In the genomic region with DNA sequence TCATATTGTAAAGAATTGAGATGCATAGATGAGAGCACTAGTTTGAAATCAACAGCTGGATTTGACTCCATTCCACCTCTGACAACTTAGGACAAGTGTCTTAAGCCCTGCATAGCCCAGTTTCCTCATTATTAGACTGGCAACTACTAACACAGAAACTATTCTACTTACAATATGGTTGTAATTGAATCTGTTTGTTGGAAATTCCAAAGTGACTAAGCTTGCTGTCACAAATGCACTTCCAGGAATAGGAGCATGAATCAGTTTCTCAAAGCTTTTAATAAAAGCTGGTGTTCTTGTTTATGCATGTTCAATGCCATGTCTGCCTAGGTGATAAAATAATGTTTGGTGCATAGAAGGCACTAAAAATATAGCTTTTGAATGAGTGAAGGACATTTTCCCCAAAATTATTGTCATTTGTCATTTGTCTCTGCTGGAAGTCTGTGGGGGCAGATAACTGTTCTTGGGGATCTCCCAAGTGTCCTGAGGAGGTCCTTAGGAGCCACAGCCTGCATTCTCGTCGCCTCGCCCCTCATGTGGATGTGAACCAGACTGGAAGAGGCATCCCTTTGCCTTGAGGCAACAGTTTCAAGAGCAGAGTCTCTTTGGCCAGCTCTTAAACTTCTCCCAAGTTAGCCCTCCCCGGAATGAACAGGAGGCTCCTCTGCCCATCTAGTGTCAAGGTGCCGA, we compare ENCODE assay signal across 11 cellular contexts. TPM values are rescaled to one million over a fixed set of nuclear protein-coding genes. Genes with fewer than 3 reads are reported as not detected.
DNase-seq lines count a peak whose midpoint lies in the region; ATAC-seq lines count a peak whose summit lies in the region.
"Had no signal": no experiment of that assay in that cellular context is flagged by ENCODE, and none has a peak within 500 bp of the region (broad histone marks: within the 10 kb centered on the region; RNA-seq: fewer than 3 reads in every experiment).

No MANE protein-coding gene starts in this region.

- H3K36me3 ChIP-seq in BLaER1 treated with 17β-estradiol and CSF1 and Interleukin-3, amounts not matched to agents 10 nM and 100 nM: peaks cover 0 to 24% (median 9%) of the 10 kb centered on the region in 11 experiments; a peak in 15 of 22 replicates
- H3K36me3 ChIP-seq: upper lobe of left lung had no signal

- no peak overlapping the region for H3K4me3 Mint-ChIP-seq in immature natural killer cell

- no peak for ATAC-seq in HG03108 (IDR thresholded peaks at IDR 0.05; ENCODE audit: unreplicated experiment)

- no peaks in the 10 kb centered on the region for H3K27me3 ChIP-seq in BLaER1 treated with 17β-estradiol and CSF1 and Interleukin-3, amounts not matched to agents 10 nM and 100 nM
- H3K27me3 ChIP-seq: upper lobe of left lung had no signal

- H3K27ac Mint-ChIP-seq in immature natural killer cell: peak overlapping the region in 1 of 6 donors; percentile 15

- peak overlapping the region in 2 of 11 experiments; percentile 61 to 63; a peak in 4 of 22 replicates for H3K9ac ChIP-seq in BLaER1 treated with 17β-estradiol and CSF1 and Interleukin-3, amounts not matched to agents 10 nM and 100 nM

- peak overlapping the region; percentile 30 to 86 (median 46); a peak in 18 of 22 replicates for H3K27ac ChIP-seq in BLaER1 treated with 17β-estradiol and CSF1 and Interleukin-3, amounts not matched to agents 10 nM and 100 nM

- peak; percentile 94 for DNase-seq in HT1080 (ENCODE audit: low read depth)
- DNase-seq in amniotic stem cell (lab: John Stamatoyannopoulos, UW): peak; percentile 73
- DNase-seq in myocyte (ENCODE audit: low read depth): peak; percentile 89
- DNase-seq in immature natural killer cell: no peak
- no peak for DNase-seq in NCI-H146 treated with DMSO at 0.1 percent for 48 hours (lab: John Stamatoyannopoulos, UW; ENCODE audit: unreplicated experiment)
- no peak for DNase-seq in NOMO-1 treated with DMSO at 0.1 percent for 48 hours (lab: John Stamatoyannopoulos, UW; ENCODE audit: unreplicated experiment)
- DNase-seq: activated CD4-positive, alpha-beta T cell treated with anti-CD3 and anti-CD28 coated beads, Interleukin-2, amount 50 U/mL, for 1 hour; NCI-H2081; upper lobe of left lung had no signal

- H3K4me1 ChIP-seq in BLaER1 treated with 17β-estradiol and CSF1 and Interleukin-3, amounts not matched to agents 10 nM and 100 nM: peaks cover 59 to 82% (median 74%) of the 10 kb centered on the region in 10 experiments

- H3K9me3 Mint-ChIP-seq in immature natural killer cell: peaks cover 0 to 3% (median 0%) of the 10 kb centered on the region in 6 donors

- no peak overlapping the region for H3K4me3 ChIP-seq in BLaER1 treated with 17β-estradiol and CSF1 and Interleukin-3, amounts not matched to agents 10 nM and 100 nM
- H3K4me3 ChIP-seq: upper lobe of left lung had no signal

- H3K36me3 Mint-ChIP-seq in immature natural killer cell: peaks cover 3 to 20% (median 16%) of the 10 kb centered on the region in 3 donors

- peaks cover 4 to 18% (median 7%) of the 10 kb centered on the region in 11 experiments; a peak in 13 of 22 replicates for H3K9me3 ChIP-seq in BLaER1 treated with 17β-estradiol and CSF1 and Interleukin-3, amounts not matched to agents 10 nM and 100 nM (replicated peaks in 1 of 11)
- H3K9me3 ChIP-seq: upper lobe of left lung had no signal

- H3K27me3 Mint-ChIP-seq in immature natural killer cell (ENCODE audit: low read depth in 3 of 3): peaks cover 0 to 3% (median 0%) of the 10 kb centered on the region in 3 donors

- H3K4me1 Mint-ChIP-seq in immature natural killer cell: peaks cover 54 to 79% of the 10 kb centered on the region in 2 donors

- H3K4me2 ChIP-seq in BLaER1 treated with 17β-estradiol and CSF1 and Interleukin-3, amounts not matched to agents 10 nM and 100 nM: peak overlapping the region; percentile 70 to 95 (median 78); a peak in 21 of 22 replicates

- H4K20me1 ChIP-seq in BLaER1 treated with 17β-estradiol and CSF1 and Interleukin-3, amounts not matched to agents 10 nM and 100 nM: no peaks in the 10 kb centered on the region

RNA-seq across cellular contexts. Expression of gene CD47, which starts 40.4 kb away (rescaled TPM):
- 43.7 and 62.0 TPM in 2 replicates for total RNA-seq in HT1080 (2014; rRNA removed; shearing (Covaris generic))
- 58.4 and 73.7 TPM in 2 replicates for polyA plus RNA-seq in HT1080 (2015; cell fraction: cytosol; rRNA removed)
- 85.5 and 86.4 TPM in 2 replicates for polyA plus RNA-seq in HT1080 (2015; cell fraction: nucleus; rRNA removed)
- 58.7 and 74.2 TPM in 2 replicates for total RNA-seq in myocyte
- 29.4 TPM for polyA plus RNA-seq in myocyte (2012)
- polyA plus RNA-seq in immature natural killer cell: 100 to 1,000 TPM; 291 to 313 (median 291) TPM

Comparison
In these comparisons a context has a peak if more than half of its experiments do, and no peak if none do; other contexts are left out.
1. DNase-seq: peak in HT1080 (single experiment), amniotic stem cell (single experiment) and myocyte (single experiment); none in immature natural killer cell (0 of 3), NCI-H146 treated with DMSO at 0.1 percent for 48 hours (single experiment) and NOMO-1 treated with DMSO at 0.1 percent for 48 hours (single experiment).